ENCODE assay signal across 1 cellular context in the genomic region with DNA sequence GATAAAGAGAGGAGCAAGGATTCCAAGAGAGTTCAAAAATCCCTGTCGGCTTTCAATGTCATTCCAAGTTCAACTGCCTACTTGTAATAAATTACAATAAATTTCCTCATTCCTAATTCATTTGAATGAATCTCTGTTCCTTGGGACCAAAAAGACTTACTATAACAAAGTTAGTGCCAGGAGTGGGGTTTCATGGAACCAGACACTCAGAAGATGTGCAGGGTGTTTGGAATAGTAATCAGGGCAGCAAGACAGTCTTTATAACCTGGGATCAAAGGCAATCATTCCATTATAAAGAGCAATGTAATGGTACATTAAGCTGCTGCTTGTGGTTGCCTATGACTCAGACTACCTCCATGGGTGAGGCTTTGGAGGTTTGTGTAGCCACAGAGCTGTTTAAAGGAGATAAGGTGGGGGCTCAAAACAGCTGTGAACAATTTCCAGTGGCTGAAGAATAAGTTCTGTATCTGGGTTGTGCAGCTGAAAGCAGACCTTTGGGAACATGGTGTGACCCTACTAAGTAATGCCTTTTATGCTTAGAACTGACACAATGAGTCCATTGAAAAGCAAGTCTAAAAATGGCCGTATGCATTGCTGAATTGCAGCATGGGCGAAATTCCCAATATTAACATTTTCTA.
TF ChIP-seq lines count a peak whose summit lies in the region.

No MANE protein-coding gene starts in this region.

TF ChIP-seq in K562, 482 proteins besides CTCF, POLR2A, EP300 and RAD21 (continued from another document and continues in another):
- TF ChIP-seq, protein P1, sequence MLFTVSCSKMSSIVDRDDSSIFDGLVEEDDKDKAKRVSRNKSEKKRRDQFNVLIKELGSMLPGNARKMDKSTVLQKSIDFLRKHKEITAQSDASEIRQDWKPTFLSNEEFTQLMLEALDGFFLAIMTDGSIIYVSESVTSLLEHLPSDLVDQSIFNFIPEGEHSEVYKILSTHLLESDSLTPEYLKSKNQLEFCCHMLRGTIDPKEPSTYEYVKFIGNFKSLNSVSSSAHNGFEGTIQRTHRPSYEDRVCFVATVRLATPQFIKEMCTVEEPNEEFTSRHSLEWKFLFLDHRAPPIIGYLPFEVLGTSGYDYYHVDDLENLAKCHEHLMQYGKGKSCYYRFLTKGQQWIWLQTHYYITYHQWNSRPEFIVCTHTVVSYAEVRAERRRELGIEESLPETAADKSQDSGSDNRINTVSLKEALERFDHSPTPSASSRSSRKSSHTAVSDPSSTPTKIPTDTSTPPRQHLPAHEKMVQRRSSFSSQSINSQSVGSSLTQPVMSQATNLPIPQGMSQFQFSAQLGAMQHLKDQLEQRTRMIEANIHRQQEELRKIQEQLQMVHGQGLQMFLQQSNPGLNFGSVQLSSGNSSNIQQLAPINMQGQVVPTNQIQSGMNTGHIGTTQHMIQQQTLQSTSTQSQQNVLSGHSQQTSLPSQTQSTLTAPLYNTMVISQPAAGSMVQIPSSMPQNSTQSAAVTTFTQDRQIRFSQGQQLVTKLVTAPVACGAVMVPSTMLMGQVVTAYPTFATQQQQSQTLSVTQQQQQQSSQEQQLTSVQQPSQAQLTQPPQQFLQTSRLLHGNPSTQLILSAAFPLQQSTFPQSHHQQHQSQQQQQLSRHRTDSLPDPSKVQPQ (CRISPR knock-in tag; IDR thresholded peaks at IDR 0.05; ENCODE audit: borderline replicate concordance) = no peak
- TF ChIP-seq FIP1L1 (IDR thresholded peaks at IDR 0.05; ENCODE audit: low read depth, low read length, poor library complexity, severe bottlenecking) = no peak
- no peak for TF ChIP-seq ZNF12 (CRISPR knock-in tag; IDR thresholded peaks at IDR 0.05)
- TF ChIP-seq, protein P2, sequence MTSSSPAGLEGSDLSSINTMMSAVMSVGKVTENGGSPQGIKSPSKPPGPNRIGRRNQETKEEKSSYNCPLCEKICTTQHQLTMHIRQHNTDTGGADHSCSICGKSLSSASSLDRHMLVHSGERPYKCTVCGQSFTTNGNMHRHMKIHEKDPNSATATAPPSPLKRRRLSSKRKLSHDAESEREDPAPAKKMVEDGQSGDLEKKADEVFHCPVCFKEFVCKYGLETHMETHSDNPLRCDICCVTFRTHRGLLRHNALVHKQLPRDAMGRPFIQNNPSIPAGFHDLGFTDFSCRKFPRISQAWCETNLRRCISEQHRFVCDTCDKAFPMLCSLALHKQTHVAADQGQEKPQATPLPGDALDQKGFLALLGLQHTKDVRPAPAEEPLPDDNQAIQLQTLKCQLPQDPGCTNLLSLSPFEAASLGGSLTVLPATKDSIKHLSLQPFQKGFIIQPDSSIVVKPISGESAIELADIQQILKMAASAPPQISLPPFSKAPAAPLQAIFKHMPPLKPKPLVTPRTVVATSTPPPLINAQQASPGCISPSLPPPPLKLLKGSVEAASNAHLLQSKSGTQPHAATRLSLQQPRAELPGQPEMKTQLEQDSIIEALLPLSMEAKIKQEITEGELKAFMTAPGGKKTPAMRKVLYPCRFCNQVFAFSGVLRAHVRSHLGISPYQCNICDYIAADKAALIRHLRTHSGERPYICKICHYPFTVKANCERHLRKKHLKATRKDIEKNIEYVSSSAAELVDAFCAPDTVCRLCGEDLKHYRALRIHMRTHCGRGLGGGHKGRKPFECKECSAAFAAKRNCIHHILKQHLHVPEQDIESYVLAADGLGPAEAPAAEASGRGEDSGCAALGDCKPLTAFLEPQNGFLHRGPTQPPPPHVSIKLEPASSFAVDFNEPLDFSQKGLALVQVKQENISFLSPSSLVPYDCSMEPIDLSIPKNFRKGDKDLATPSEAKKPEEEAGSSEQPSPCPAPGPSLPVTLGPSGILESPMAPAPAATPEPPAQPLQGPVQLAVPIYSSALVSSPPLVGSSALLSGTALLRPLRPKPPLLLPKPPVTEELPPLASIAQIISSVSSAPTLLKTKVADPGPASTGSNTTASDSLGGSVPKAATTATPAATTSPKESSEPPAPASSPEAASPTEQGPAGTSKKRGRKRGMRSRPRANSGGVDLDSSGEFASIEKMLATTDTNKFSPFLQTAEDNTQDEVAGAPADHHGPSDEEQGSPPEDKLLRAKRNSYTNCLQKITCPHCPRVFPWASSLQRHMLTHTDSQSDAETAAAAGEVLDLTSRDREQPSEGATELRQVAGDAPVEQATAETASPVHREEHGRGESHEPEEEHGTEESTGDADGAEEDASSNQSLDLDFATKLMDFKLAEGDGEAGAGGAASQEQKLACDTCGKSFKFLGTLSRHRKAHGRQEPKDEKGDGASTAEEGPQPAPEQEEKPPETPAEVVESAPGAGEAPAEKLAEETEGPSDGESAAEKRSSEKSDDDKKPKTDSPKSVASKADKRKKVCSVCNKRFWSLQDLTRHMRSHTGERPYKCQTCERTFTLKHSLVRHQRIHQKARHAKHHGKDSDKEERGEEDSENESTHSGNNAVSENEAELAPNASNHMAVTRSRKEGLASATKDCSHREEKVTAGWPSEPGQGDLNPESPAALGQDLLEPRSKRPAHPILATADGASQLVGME (CRISPR knock-in tag; IDR thresholded peaks at IDR 0.05) = no peak
- TF ChIP-seq ZNF695 (CRISPR knock-in tag; IDR thresholded peaks at IDR 0.05) = no peak
- no peak for TF ChIP-seq DNMT1 (IDR thresholded peaks at IDR 0.05)
- TF ChIP-seq, protein P3, sequence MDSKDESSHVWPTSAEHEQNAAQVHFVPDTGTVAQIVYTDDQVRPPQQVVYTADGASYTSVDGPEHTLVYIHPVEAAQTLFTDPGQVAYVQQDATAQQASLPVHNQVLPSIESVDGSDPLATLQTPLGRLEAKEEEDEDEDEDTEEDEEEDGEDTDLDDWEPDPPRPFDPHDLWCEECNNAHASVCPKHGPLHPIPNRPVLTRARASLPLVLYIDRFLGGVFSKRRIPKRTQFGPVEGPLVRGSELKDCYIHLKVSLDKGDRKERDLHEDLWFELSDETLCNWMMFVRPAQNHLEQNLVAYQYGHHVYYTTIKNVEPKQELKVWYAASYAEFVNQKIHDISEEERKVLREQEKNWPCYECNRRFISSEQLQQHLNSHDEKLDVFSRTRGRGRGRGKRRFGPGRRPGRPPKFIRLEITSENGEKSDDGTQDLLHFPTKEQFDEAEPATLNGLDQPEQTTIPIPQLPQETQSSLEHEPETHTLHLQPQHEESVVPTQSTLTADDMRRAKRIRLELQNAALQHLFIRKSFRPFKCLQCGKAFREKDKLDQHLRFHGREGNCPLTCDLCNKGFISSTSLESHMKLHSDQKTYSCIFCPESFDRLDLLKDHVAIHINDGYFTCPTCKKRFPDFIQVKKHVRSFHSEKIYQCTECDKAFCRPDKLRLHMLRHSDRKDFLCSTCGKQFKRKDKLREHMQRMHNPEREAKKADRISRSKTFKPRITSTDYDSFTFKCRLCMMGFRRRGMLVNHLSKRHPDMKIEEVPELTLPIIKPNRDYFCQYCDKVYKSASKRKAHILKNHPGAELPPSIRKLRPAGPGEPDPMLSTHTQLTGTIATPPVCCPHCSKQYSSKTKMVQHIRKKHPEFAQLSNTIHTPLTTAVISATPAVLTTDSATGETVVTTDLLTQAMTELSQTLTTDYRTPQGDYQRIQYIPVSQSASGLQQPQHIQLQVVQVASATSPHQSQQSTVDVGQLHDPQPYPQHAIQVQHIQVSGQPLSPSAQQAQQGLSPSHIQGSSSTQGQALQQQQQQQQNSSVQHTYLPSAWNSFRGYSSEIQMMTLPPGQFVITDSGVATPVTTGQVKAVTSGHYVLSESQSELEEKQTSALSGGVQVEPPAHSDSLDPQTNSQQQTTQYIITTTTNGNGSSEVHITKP (IDR thresholded peaks at IDR 0.05; ENCODE audit: partially characterized antibody) = no peak
- no peak for TF ChIP-seq CTBP1 (IDR thresholded peaks at IDR 0.05; ENCODE audit: borderline replicate concordance)
- TF ChIP-seq ESRRA (IDR thresholded peaks at IDR 0.05; ENCODE audit: borderline replicate concordance, low read depth) = peak; percentile 61; the same call in 1 of the 2 replicates
- TF ChIP-seq, protein P4, sequence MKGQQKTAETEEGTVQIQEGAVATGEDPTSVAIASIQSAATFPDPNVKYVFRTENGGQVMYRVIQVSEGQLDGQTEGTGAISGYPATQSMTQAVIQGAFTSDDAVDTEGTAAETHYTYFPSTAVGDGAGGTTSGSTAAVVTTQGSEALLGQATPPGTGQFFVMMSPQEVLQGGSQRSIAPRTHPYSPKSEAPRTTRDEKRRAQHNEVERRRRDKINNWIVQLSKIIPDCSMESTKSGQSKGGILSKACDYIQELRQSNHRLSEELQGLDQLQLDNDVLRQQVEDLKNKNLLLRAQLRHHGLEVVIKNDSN (CRISPR knock-in tag; IDR thresholded peaks at IDR 0.05) = no peak
- TF ChIP-seq TAF7 (tag; IDR thresholded peaks at IDR 0.05) = no peak
- no peak for TF ChIP-seq ETV6 (IDR thresholded peaks at IDR 0.05; ENCODE audit: borderline replicate concordance in 1 of 2, low read depth in 2 of 2, low read length in 1 of 2)
- TF ChIP-seq ETV6 (CRISPR knock-in tag; IDR thresholded peaks at IDR 0.05; ENCODE audit: borderline replicate concordance) = no peak
- no peak for TF ChIP-seq NCOA4 (IDR thresholded peaks at IDR 0.05; ENCODE audit: partially characterized antibody)
- TF ChIP-seq ZNF3 (CRISPR knock-in tag; IDR thresholded peaks at IDR 0.05) = no peak
- TF ChIP-seq SMAD2 (IDR thresholded peaks at IDR 0.05; ENCODE audit: low read depth, low read length) = no peak
- TF ChIP-seq, protein P5, sequence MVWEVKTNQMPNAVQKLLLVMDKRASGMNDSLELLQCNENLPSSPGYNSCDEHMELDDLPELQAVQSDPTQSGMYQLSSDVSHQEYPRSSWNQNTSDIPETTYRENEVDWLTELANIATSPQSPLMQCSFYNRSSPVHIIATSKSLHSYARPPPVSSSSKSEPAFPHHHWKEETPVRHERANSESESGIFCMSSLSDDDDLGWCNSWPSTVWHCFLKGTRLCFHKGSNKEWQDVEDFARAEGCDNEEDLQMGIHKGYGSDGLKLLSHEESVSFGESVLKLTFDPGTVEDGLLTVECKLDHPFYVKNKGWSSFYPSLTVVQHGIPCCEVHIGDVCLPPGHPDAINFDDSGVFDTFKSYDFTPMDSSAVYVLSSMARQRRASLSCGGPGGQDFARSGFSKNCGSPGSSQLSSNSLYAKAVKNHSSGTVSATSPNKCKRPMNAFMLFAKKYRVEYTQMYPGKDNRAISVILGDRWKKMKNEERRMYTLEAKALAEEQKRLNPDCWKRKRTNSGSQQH (CRISPR knock-in tag; IDR thresholded peaks at IDR 0.05) = no peak
- TF ChIP-seq, protein P6, sequence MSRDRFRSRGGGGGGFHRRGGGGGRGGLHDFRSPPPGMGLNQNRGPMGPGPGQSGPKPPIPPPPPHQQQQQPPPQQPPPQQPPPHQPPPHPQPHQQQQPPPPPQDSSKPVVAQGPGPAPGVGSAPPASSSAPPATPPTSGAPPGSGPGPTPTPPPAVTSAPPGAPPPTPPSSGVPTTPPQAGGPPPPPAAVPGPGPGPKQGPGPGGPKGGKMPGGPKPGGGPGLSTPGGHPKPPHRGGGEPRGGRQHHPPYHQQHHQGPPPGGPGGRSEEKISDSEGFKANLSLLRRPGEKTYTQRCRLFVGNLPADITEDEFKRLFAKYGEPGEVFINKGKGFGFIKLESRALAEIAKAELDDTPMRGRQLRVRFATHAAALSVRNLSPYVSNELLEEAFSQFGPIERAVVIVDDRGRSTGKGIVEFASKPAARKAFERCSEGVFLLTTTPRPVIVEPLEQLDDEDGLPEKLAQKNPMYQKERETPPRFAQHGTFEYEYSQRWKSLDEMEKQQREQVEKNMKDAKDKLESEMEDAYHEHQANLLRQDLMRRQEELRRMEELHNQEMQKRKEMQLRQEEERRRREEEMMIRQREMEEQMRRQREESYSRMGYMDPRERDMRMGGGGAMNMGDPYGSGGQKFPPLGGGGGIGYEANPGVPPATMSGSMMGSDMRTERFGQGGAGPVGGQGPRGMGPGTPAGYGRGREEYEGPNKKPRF (IDR thresholded peaks at IDR 0.05; ENCODE audit: low read depth, low read length) = no peak
- TF ChIP-seq JUN (IDR thresholded peaks at IDR 0.05; ENCODE audit: borderline replicate concordance, low read depth, low read length) = 0 out of 2 replicates have a peak, but pooled peaks have one; percentile 26
- TF ChIP-seq JUN (CRISPR knock-in tag; IDR thresholded peaks at IDR 0.05; ENCODE audit: borderline replicate concordance) = no peak
- TF ChIP-seq ZEB2 (IDR thresholded peaks at IDR 0.05) = no peak
- TF ChIP-seq SRF (CRISPR knock-in tag; IDR thresholded peaks at IDR 0.05) = no peak
- TF ChIP-seq CSDE1 (IDR thresholded peaks at IDR 0.05) = no peak
- no peak for TF ChIP-seq CBX2 (IDR thresholded peaks at IDR 0.05; ENCODE audit: insufficient read depth, low read length, poor library complexity, severe bottlenecking)
- TF ChIP-seq, protein P7, sequence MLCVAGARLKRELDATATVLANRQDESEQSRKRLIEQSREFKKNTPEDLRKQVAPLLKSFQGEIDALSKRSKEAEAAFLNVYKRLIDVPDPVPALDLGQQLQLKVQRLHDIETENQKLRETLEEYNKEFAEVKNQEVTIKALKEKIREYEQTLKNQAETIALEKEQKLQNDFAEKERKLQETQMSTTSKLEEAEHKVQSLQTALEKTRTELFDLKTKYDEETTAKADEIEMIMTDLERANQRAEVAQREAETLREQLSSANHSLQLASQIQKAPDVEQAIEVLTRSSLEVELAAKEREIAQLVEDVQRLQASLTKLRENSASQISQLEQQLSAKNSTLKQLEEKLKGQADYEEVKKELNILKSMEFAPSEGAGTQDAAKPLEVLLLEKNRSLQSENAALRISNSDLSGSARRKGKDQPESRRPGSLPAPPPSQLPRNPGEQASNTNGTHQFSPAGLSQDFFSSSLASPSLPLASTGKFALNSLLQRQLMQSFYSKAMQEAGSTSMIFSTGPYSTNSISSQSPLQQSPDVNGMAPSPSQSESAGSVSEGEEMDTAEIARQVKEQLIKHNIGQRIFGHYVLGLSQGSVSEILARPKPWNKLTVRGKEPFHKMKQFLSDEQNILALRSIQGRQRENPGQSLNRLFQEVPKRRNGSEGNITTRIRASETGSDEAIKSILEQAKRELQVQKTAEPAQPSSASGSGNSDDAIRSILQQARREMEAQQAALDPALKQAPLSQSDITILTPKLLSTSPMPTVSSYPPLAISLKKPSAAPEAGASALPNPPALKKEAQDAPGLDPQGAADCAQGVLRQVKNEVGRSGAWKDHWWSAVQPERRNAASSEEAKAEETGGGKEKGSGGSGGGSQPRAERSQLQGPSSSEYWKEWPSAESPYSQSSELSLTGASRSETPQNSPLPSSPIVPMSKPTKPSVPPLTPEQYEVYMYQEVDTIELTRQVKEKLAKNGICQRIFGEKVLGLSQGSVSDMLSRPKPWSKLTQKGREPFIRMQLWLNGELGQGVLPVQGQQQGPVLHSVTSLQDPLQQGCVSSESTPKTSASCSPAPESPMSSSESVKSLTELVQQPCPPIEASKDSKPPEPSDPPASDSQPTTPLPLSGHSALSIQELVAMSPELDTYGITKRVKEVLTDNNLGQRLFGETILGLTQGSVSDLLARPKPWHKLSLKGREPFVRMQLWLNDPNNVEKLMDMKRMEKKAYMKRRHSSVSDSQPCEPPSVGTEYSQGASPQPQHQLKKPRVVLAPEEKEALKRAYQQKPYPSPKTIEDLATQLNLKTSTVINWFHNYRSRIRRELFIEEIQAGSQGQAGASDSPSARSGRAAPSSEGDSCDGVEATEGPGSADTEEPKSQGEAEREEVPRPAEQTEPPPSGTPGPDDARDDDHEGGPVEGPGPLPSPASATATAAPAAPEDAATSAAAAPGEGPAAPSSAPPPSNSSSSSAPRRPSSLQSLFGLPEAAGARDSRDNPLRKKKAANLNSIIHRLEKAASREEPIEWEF (CRISPR knock-in tag; IDR thresholded peaks at IDR 0.05) = no peak
- TF ChIP-seq NONO (IDR thresholded peaks at IDR 0.05; ENCODE audit: low read depth in 2 of 2, low read length in 1 of 2) = no peak
